Comparison of ENCODE assay signal across 17 cellular contexts in the genomic region with DNA sequence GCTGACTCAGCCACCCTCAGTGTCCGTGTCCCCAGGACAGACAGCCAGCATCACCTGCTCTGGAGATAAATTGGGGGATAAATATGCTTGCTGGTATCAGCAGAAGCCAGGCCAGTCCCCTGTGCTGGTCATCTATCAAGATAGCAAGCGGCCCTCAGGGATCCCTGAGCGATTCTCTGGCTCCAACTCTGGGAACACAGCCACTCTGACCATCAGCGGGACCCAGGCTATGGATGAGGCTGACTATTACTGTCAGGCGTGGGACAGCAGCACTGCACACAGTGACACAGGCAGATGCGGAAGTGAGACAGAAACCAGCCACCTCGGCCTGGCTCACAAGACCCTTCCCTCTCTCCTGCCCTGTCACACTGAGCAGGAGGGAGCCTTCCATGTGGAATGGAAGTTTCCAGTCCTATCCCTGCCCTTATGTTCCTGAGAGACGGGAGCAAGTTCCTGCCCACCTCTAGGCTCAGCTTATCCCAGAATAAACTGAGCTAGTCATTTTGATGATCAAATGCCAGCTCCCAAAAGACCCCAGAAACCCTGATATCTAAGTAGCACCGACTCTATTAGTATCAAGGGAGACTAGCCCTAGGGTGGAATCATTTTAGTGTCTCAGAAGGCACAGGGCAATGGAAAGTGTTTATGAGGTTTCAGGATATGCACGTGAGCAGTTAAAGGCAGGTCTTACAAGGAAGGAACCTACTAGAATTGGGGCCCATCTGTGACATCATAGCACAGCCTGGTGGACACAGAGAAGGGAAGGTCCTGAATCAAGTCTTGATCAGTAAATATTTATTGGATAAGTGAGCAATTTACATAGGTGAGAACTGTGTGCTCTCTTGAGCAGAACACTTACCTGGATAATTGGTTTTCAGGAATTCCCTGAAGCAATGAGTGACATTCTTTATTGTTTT. TPM values are rescaled to one million over a fixed set of nuclear protein-coding genes. Genes with fewer than 3 reads are reported as not detected.
A peak's percentile ranks its signal among the peaks of the same experiment; 100 is the strongest.
DNase-seq lines count a peak whose midpoint lies in the region; ATAC-seq, FAIRE-seq and TF ChIP-seq lines count a peak whose summit lies in the region.
"Had no signal": no experiment of that assay in that cellular context is flagged by ENCODE, and none has a peak within 500 bp of the region (broad histone marks: within the 10 kb centered on the region; RNA-seq: fewer than 3 reads in every experiment).

No MANE protein-coding gene starts in this region.

- H3K27me3 ChIP-seq in BLaER1 (no peaks in the 10 kb centered on the region), DND-41 (ENCODE audit: insufficient read depth, low read length, poor library complexity) (no peaks in the 10 kb centered on the region)

- H3K79me2 ChIP-seq in DND-41 (ENCODE audit: insufficient read depth, low read length): no peaks in the 10 kb centered on the region

- FAIRE-seq in kidney (lab: Jason Lieb, UNC): no peak
- no peak for FAIRE-seq in D721Med (lab: Jason Lieb, UNC)
- FAIRE-seq: G401.6 had no signal

- H3K9ac ChIP-seq in BLaER1: peak overlapping the region; percentile 16
- no peak overlapping the region for H3K9ac ChIP-seq in DND-41 (ENCODE audit: low read depth, low read length)
- no peak overlapping the region for H3K9ac ChIP-seq in kidney (ENCODE audit: low read length in 2 of 2)

- peak overlapping the region; percentile 95 for H3K4me2 ChIP-seq in BLaER1
- no peak overlapping the region for H3K4me2 ChIP-seq in DND-41 (ENCODE audit: insufficient read depth, low read length)

- no peak overlapping the region for H3K4me3 ChIP-seq in BLaER1
- H3K4me3 ChIP-seq in DND-41 (ENCODE audit: low read depth in 1 of 2, low read length in 2 of 2): no peak overlapping the region
- H3K4me3 ChIP-seq in kidney (ENCODE audit: low read length in 2 of 2): no peak overlapping the region
- H3K4me3 ChIP-seq: psoas muscle had no signal

- DNase-seq in DND-41 (no peak), NCI-H146 (lab: John Stamatoyannopoulos, UW) (peak; percentile 71), kidney (peak; percentile 31), inferior parietal cortex (ENCODE audit: extremely low spot score) (no peak), D721Med (ENCODE audit: insufficient read length, low spot score) (no peak)
- DNase-seq in stimulated activated CD4-positive, alpha-beta T cell treated with anti-CD3 and anti-CD28 coated beads, Interleukin-2, amount 100 ng/mL, for 24 hours: no peak
- DNase-seq: activated T-cell treated with anti-CD3 and anti-CD28 coated beads, Interleukin-2, amount 50 U/mL, for 1 hour; kidney glomerular epithelial cell; NCI-H2107; psoas muscle; T-helper 1 cell had no signal

- H3K4me1 ChIP-seq in BLaER1 (peaks cover 85% of the 10 kb centered on the region), DND-41 (ENCODE audit: insufficient read depth, low read length) (peaks cover 74% of the 10 kb centered on the region), kidney (ENCODE audit: control insufficient read depth in 1 of 2, insufficient read depth in 1 of 2, low read depth in 1 of 2, low read length in 2 of 2) (no peaks in the 10 kb centered on the region)
- H3K4me1 ChIP-seq: psoas muscle had no signal

- ATAC-seq in DND-41 (ENCODE audit: insufficient read depth, low read depth): no peak
- no peak for ATAC-seq in HG03442 (IDR thresholded peaks at IDR 0.05; ENCODE audit: unreplicated experiment)
- ATAC-seq: Panc1, psoas muscle had no signal

- no peaks in the 10 kb centered on the region for H3K36me3 ChIP-seq in BLaER1
- H3K36me3 ChIP-seq in DND-41 (ENCODE audit: insufficient read depth, low read length): no peaks in the 10 kb centered on the region
- no peaks in the 10 kb centered on the region for H3K36me3 ChIP-seq in kidney (ENCODE audit: control insufficient read depth in 1 of 2, insufficient read depth in 2 of 2, low read length in 2 of 2)

- H2AFZ ChIP-seq in DND-41 (ENCODE audit: low read depth, low read length): no peak overlapping the region

- H3K9me3 ChIP-seq in BLaER1: no peaks in the 10 kb centered on the region
- no peaks in the 10 kb centered on the region for H3K9me3 ChIP-seq in DND-41 (ENCODE audit: insufficient read depth, low read length, severe bottlenecking)
- no peaks in the 10 kb centered on the region for H3K9me3 ChIP-seq in kidney (ENCODE audit: control insufficient read depth in 1 of 2, low read length in 2 of 2)
- H3K9me3 ChIP-seq: psoas muscle had no signal

- intact Hi-C loops in kidney (cut with DNase I): no loop called here

- peak overlapping the region; percentile 73 for H3K27ac ChIP-seq in BLaER1
- H3K27ac ChIP-seq in DND-41 (ENCODE audit: low read length): peak overlapping the region; percentile 98
- H3K27ac ChIP-seq in kidney (ENCODE audit: low read depth in 2 of 2, low read length in 2 of 2): no peak overlapping the region
- H3K27ac ChIP-seq: psoas muscle had no signal

- no peak for TF ChIP-seq CTCF in DND-41 (IDR thresholded peaks at IDR 0.05; ENCODE audit: borderline replicate concordance, extremely low read depth, low read length, poor library complexity, severe bottlenecking)
- TF ChIP-seq CTCF in kidney (IDR thresholded peaks at IDR 0.05; ENCODE audit: borderline replicate concordance, extremely low read depth, insufficient read depth): no peak
- no peak for TF ChIP-seq CTCF in D721Med (IDR thresholded peaks at IDR 0.05; ENCODE audit: insufficient read depth, missing control alignments)

- no peaks in the 10 kb centered on the region for H4K20me1 ChIP-seq in BLaER1
- H4K20me1 ChIP-seq in DND-41 (ENCODE audit: insufficient read depth, low read length): no peaks in the 10 kb centered on the region

RNA-seq across cellular contexts. Expression of a gene that starts 6.2 kb away (rescaled TPM):
- 103 TPM for total RNA-seq in kidney
- polyA plus RNA-seq in kidney (ENCODE audit: insufficient read depth, low read depth, low replicate concordance): 1.9 TPM
- total RNA-seq: glomerular endothelial cell, LHCN-M2 had no signal

Comparison
In these comparisons a context has a peak if more than half of its experiments do, and no peak if none do; other contexts are left out.
1. H3K27ac ChIP-seq: peak in BLaER1 (single experiment) and DND-41 (single experiment); none in kidney (0 of 2).
2. DNase-seq: peak in NCI-H146 (single experiment) and kidney (single experiment); none in DND-41 (single experiment), inferior parietal cortex (single experiment), stimulated activated CD4-positive, alpha-beta T cell treated with anti-CD3 and anti-CD28 coated beads, Interleukin-2, amount 100 ng/mL, for 24 hours (0 of 2) and D721Med (single experiment).